ENCODE assay signal across 9 cellular contexts in genomic region chr1:61078611-61079010, GRCh38. TPM values are rescaled to one million over a fixed set of nuclear protein-coding genes. Genes with fewer than 3 reads are reported as not detected.
DNase-seq lines count a peak whose midpoint lies in the region; ATAC-seq and TF ChIP-seq lines count a peak whose summit lies in the region.
"Had no signal": no experiment of that assay in that cellular context is flagged by ENCODE, and none has a peak within 500 bp of the region (broad histone marks: within the 10 kb centered on the region; RNA-seq: fewer than 3 reads in every experiment).

No MANE protein-coding gene starts in this region.

- H3K9me2 ChIP-seq in GM23338 (ENCODE audit: insufficient read depth) (no peaks in the 10 kb centered on the region), SU-DHL-6 (replicated peaks; ENCODE audit: insufficient read depth, low read length) (no peaks in the 10 kb centered on the region)

- TF ChIP-seq POLR2A in esophagus muscularis mucosa (IDR thresholded peaks at IDR 0.05; ENCODE audit: low read depth), result no peak

- peaks cover 2% of the 10 kb centered on the region; the same call in 1 of the 3 replicates for H3K9me3 Mint-ChIP-seq in GM23338

- H3K4me3 Mint-ChIP-seq in GM23338, result peak overlapping the region; percentile 83

- H3K27me3 ChIP-seq in GM23338 (ENCODE audit: insufficient read depth) (peaks cover 68% of the 10 kb centered on the region), SU-DHL-6 (ENCODE audit: low read length) (no peaks in the 10 kb centered on the region), esophagus muscularis mucosa (no peaks in the 10 kb centered on the region)

- peaks cover 40% of the 10 kb centered on the region for H3K4me1 ChIP-seq in GM23338 (ENCODE audit: insufficient read depth)
- peaks cover 37 to 49% (median 49%) of the 10 kb centered on the region in 4 donors for H3K4me1 ChIP-seq in esophagus muscularis mucosa

- no peak for ATAC-seq in GM23338

- H3K9me3 ChIP-seq in SU-DHL-6 (ENCODE audit: insufficient read depth, low read length) (no peaks in the 10 kb centered on the region), esophagus muscularis mucosa (no peaks in the 10 kb centered on the region)
- H3K9me3 ChIP-seq: MG63 had no signal

- WGBS in esophagus muscularis mucosa, result 12% methylated on average over 5 of the region's 5 CpGs

- H3K27ac ChIP-seq in GM23338 (ENCODE audit: low read depth), result no peak overlapping the region
- H3K27ac ChIP-seq in SU-DHL-6 (ENCODE audit: low read depth, low read length), result peak overlapping the region; percentile 92
- peak overlapping the region; percentile 97 to 98 (median 98) for H3K27ac ChIP-seq in esophagus muscularis mucosa (replicated peaks in 1 of 4)

- H3K36me3 ChIP-seq in GM23338 (ENCODE audit: insufficient read depth), result no peaks in the 10 kb centered on the region
- H3K36me3 ChIP-seq in SU-DHL-6 (ENCODE audit: low read length), result no peaks in the 10 kb centered on the region
- H3K36me3 ChIP-seq in esophagus muscularis mucosa, result no peaks in the 10 kb centered on the region
- H3K36me3 ChIP-seq: MG63 had no signal

- TF ChIP-seq EP300 in esophagus muscularis mucosa (IDR thresholded peaks at IDR 0.05), result no peak

- H3K4me3 ChIP-seq in GM23338, result peak overlapping the region; percentile 58
- peak overlapping the region; percentile 67 for H3K4me3 ChIP-seq in SU-DHL-6 (ENCODE audit: insufficient read depth, low read length, poor library complexity, severe bottlenecking)
- peak overlapping the region; percentile 54 to 72 (median 66) for H3K4me3 ChIP-seq in esophagus muscularis mucosa

- peaks cover 37% of the 10 kb centered on the region for H3K4me1 Mint-ChIP-seq in GM23338

- intact Hi-C loops in esophagus muscularis mucosa (cut with DNase I), result loop anchor here (2.0 kb wide), 1 partner anchor 260 kb away; no protein-coding TSS in a partner anchor

- H3K4me2 ChIP-seq in GM23338 (peak overlapping the region; percentile 79), SU-DHL-6 (ENCODE audit: low read depth, low read length, poor library complexity, severe bottlenecking) (peak overlapping the region; percentile 71)

- DNase-seq in GM23338 (ENCODE audit: low spot score), result peak; percentile 29
- no peak for DNase-seq in esophagus muscularis mucosa (ENCODE audit: extremely low spot score)
- DNase-seq in renal cortical epithelial cell (ENCODE audit: low read depth), result peak; percentile 33
- DNase-seq in SIG-M5 (lab: John Stamatoyannopoulos, UW), result no peak
- DNase-seq in effector CD4-positive, alpha-beta T cell, result no peak
- DNase-seq in mesenteric fat pad (ENCODE audit: low spot score), result no peak
- no peak for DNase-seq in NCI-H1105 (lab: John Stamatoyannopoulos, UW)

- H3K79me2 ChIP-seq in GM23338 (replicated peaks; ENCODE audit: insufficient read depth) (no peaks in the 10 kb centered on the region), SU-DHL-6 (ENCODE audit: insufficient read depth, low read length) (no peaks in the 10 kb centered on the region)

- H2AFZ ChIP-seq in GM23338 (no peak overlapping the region), SU-DHL-6 (ENCODE audit: low read depth, low read length, severe bottlenecking) (peak overlapping the region; percentile 94)

- H3K36me3 Mint-ChIP-seq in GM23338 (ENCODE audit: low read depth), result no peaks in the 10 kb centered on the region; the same call in 2 of the 3 replicates

- H4K20me1 ChIP-seq in GM23338 (replicated peaks; ENCODE audit: insufficient read depth), result no peaks in the 10 kb centered on the region
- no peaks in the 10 kb centered on the region for H4K20me1 ChIP-seq in SU-DHL-6 (ENCODE audit: low read depth, low read length)

- no peak overlapping the region for H3K27ac Mint-ChIP-seq in GM23338

- H3F3A ChIP-seq in GM23338 (replicated peaks; ENCODE audit: low read depth) (peaks cover 14% of the 10 kb centered on the region; the same call in 1 of the 2 replicates), SU-DHL-6 (ENCODE audit: insufficient read depth) (peaks cover 50% of the 10 kb centered on the region)

- H3K27me3 Mint-ChIP-seq in GM23338 (ENCODE audit: insufficient read depth, low read depth, poor library complexity), result peaks cover 48% of the 10 kb centered on the region

- peak overlapping the region; percentile 49 for H3K9ac ChIP-seq in SU-DHL-6 (ENCODE audit: low read length)

- TF ChIP-seq CTCF in GM23338 (conservative IDR thresholded peaks at IDR 0.05; ENCODE audit: low read depth in 2 of 2) (no peak), SU-DHL-6 (IDR thresholded peaks at IDR 0.05; ENCODE audit: insufficient read depth, low read length, poor library complexity, severe bottlenecking) (no peak), esophagus muscularis mucosa (IDR thresholded peaks at IDR 0.05) (no peak)

TF ChIP-seq in GM23338, 12 proteins besides CTCF, POLR2A, EP300 and RAD21 (continues in another document):
- TF ChIP-seq REST (IDR thresholded peaks at IDR 0.05; ENCODE audit: unreplicated experiment), result no peak

RNA-seq across cellular contexts. Expression of gene NFIA, which starts 3.8 kb away (rescaled TPM):
- total RNA-seq in GM23338 (2014; rRNA removed; shearing (Covaris generic)), result 0.97 and 2.5 TPM in 2 replicates
- 2.1 and 2.3 TPM in 2 replicates for polyA plus RNA-seq in GM23338 (2016; fragmentation: Nextera tagmentation; extraction: Ambion mirVana)
- total RNA-seq in esophagus muscularis mucosa (100 to 1,000 TPM; 134 to 183 (median 148) TPM), renal cortical epithelial cell (2.1 and 8.2 TPM in 2 replicates), mesenteric fat pad (111 TPM)

Comparison
In these comparisons a context has a peak if more than half of its experiments do, and no peak if none do; other contexts are left out.
1. DNase-seq: peak in GM23338 (single experiment) and renal cortical epithelial cell (single experiment); none in esophagus muscularis mucosa (single experiment), SIG-M5 (single experiment), effector CD4-positive, alpha-beta T cell (single experiment), mesenteric fat pad (single experiment) and NCI-H1105 (single experiment).
2. RNA of gene NFIA, which starts 3.8 kb away (total RNA-seq): 134 to 183 TPM in esophagus muscularis mucosa and 111 TPM in mesenteric fat pad (single experiment); 2.1 to 8.2 TPM in renal cortical epithelial cell and 0.97 to 2.5 TPM in GM23338; every median in the first group is over 10 times any median in the second.
3. Peak in every context shown above with its lines, with median percentiles within 50 percentile points of each other: H3K4me3 ChIP-seq.